In genomic region chr11:86802146-86802545, GRCh38 we compare ENCODE assay signal across 12 cellular contexts. TPM values are rescaled to one million over a fixed set of nuclear protein-coding genes. Genes with fewer than 3 reads are reported as not detected.
DNase-seq lines count a peak whose midpoint lies in the region; ATAC-seq, FAIRE-seq and TF ChIP-seq lines count a peak whose summit lies in the region.
"Had no signal": no experiment of that assay in that cellular context is flagged by ENCODE, and none has a peak within 500 bp of the region (broad histone marks: within the 10 kb centered on the region; RNA-seq: fewer than 3 reads in every experiment).

No MANE protein-coding gene starts in this region.

- no peak overlapping the region for H2AFZ ChIP-seq in endothelial cell of umbilical vein (ENCODE audit: low read depth, low read length)

- H3K4me2 ChIP-seq in endothelial cell of umbilical vein (ENCODE audit: insufficient read depth, low read length), result peak overlapping the region; percentile 100

- TF ChIP-seq CTCF in endothelial cell of umbilical vein (IDR thresholded peaks at IDR 0.05; ENCODE audit: extremely low read depth in 1 of 2, insufficient read depth in 1 of 2, low read depth in 1 of 2, low read length in 2 of 2) (no peak), nephron progenitor cell (IDR thresholded peaks at IDR 0.05) (no peak), upper lobe of right lung (IDR thresholded peaks at IDR 0.05) (no peak)

- H3K9ac ChIP-seq in endothelial cell of umbilical vein (replicated peaks; ENCODE audit: extremely low read depth, insufficient read depth, low read length), result peak overlapping the region; percentile 97

- peak; percentile 40 for FAIRE-seq in endothelial cell of umbilical vein (lab: Jason Lieb, UNC)
- FAIRE-seq: colon, GM19239 had no signal

- H3K9me3 Mint-ChIP-seq in activated CD4-positive, alpha-beta memory T cell treated with anti-CD3 and anti-CD28 coated beads, Interleukin-2, amount 10 ng/mL, durations not matched to agents 7 days and 5 days, result no peaks in the 10 kb centered on the region
- no peaks in the 10 kb centered on the region for H3K9me3 Mint-ChIP-seq in activated CD4-positive, alpha-beta memory T cell treated with anti-CD3 and anti-CD28 coated beads for 36 hours
- H3K9me3 Mint-ChIP-seq in nephron progenitor cell, result no peaks in the 10 kb centered on the region
- H3K9me3 Mint-ChIP-seq: T-cell had no signal

- TF ChIP-seq POLR2A in endothelial cell of umbilical vein (IDR thresholded peaks at IDR 0.05; ENCODE audit: low read depth, low read length), result peak; percentile 18

- no peaks in the 10 kb centered on the region for H3K27me3 ChIP-seq in endothelial cell of umbilical vein (ENCODE audit: control insufficient read depth in 2 of 2, insufficient read depth in 2 of 2, low read length in 2 of 2)
- peaks cover 4% of the 10 kb centered on the region for H3K27me3 ChIP-seq in upper lobe of right lung

- H3K36me3 Mint-ChIP-seq in activated CD4-positive, alpha-beta memory T cell treated with anti-CD3 and anti-CD28 coated beads, Interleukin-2, amount 10 ng/mL, durations not matched to agents 7 days and 5 days (ENCODE audit: low read depth), result peaks cover 3% of the 10 kb centered on the region
- H3K36me3 Mint-ChIP-seq in activated CD4-positive, alpha-beta memory T cell treated with anti-CD3 and anti-CD28 coated beads for 36 hours, result no peaks in the 10 kb centered on the region
- no peaks in the 10 kb centered on the region for H3K36me3 Mint-ChIP-seq in nephron progenitor cell (ENCODE audit: low read depth)
- H3K36me3 Mint-ChIP-seq: T-cell had no signal

- H3K4me3 ChIP-seq in endothelial cell of umbilical vein (replicated peaks in 1 of 3; ENCODE audit: insufficient read depth in 1 of 3, low read depth in 1 of 3, low read length in 3 of 3) (peak overlapping the region; percentile 82 to 96 (median 95)), upper lobe of right lung (peak overlapping the region; percentile 62)

- H3K79me2 ChIP-seq in endothelial cell of umbilical vein (ENCODE audit: control insufficient read depth, insufficient read depth, low read length), result peaks cover 72% of the 10 kb centered on the region

- peak overlapping the region; percentile 8 for H3K4me3 Mint-ChIP-seq in activated CD4-positive, alpha-beta memory T cell treated with anti-CD3 and anti-CD28 coated beads, Interleukin-2, amount 10 ng/mL, durations not matched to agents 7 days and 5 days
- H3K4me3 Mint-ChIP-seq in activated CD4-positive, alpha-beta memory T cell treated with anti-CD3 and anti-CD28 coated beads for 36 hours, result no peak overlapping the region
- H3K4me3 Mint-ChIP-seq in nephron progenitor cell, result peak overlapping the region; percentile 93
- H3K4me3 Mint-ChIP-seq: T-cell had no signal

- ATAC-seq in upper lobe of right lung (no peak), HG03095 (IDR thresholded peaks at IDR 0.05; ENCODE audit: unreplicated experiment) (no peak), HG02938 (IDR thresholded peaks at IDR 0.05; ENCODE audit: unreplicated experiment) (no peak)
- ATAC-seq: T-cell had no signal

- H3K9me3 ChIP-seq in endothelial cell of umbilical vein (replicated peaks; ENCODE audit: control insufficient read depth, insufficient read depth, low read length), result no peaks in the 10 kb centered on the region
- no peaks in the 10 kb centered on the region for H3K9me3 ChIP-seq in upper lobe of right lung

- dilution Hi-C loops in endothelial cell of umbilical vein (cut with MboI; ENCODE audit: extremely low pct_ligation_motif_present, low sequenced_read_pairs), result no loop called here

- H3K4me1 ChIP-seq in endothelial cell of umbilical vein (ENCODE audit: control insufficient read depth, extremely low read depth, insufficient read depth, low read length) (peaks cover 61% of the 10 kb centered on the region), upper lobe of right lung (peaks cover 11% of the 10 kb centered on the region)

- H4K20me1 ChIP-seq in endothelial cell of umbilical vein (replicated peaks; ENCODE audit: control insufficient read depth, extremely low read depth, insufficient read depth, low read length), result no peaks in the 10 kb centered on the region

- intact Hi-C loops in activated CD4-positive, alpha-beta memory T cell treated with anti-CD3 and anti-CD28 coated beads for 36 hours (cut with micrococcal nuclease), result loop anchor here (1.0 to 10.0 kb wide), 6 partner anchors 59 to 1533 kb away; partner anchors contain the start of gene CTSC
- intact Hi-C loops in endothelial cell of umbilical vein (cut with micrococcal nuclease), result loop anchor here (1.0 to 5.0 kb wide), 8 partner anchors 115 to 346 kb away; no protein-coding TSS in a partner anchor
- intact Hi-C loops in upper lobe of right lung (cut with DNase I), result loop anchor here (10.0 kb wide), 1 partner anchor 187 kb away; no protein-coding TSS in a partner anchor

- peak overlapping the region; percentile 96 for H3K27ac ChIP-seq in endothelial cell of umbilical vein (ENCODE audit: insufficient read depth, low read depth, low read length)
- peak overlapping the region; percentile 73 for H3K27ac ChIP-seq in upper lobe of right lung

- POLR2A ChIA-PET in activated CD4-positive, alpha-beta memory T cell treated with anti-CD3 and anti-CD28 coated beads, Interleukin-2, amount 10 ng/mL, durations not matched to agents 7 days and 5 days (lab: Charles Lee), result interaction anchor here (2.2 kb wide), 1 partner anchor 353 kb away, joined by 5 read pairs; no protein-coding TSS in a partner anchor
- POLR2A ChIA-PET in activated CD4-positive, alpha-beta memory T cell treated with anti-CD3 and anti-CD28 coated beads for 36 hours (lab: Charles Lee), result no interaction called here
- POLR2A ChIA-PET in endothelial cell of umbilical vein (lab: Charles Lee), result no interaction called here

- H3K27me3 Mint-ChIP-seq in activated CD4-positive, alpha-beta memory T cell treated with anti-CD3 and anti-CD28 coated beads, Interleukin-2, amount 10 ng/mL, durations not matched to agents 7 days and 5 days, result peaks cover 41% of the 10 kb centered on the region
- peaks cover 48% of the 10 kb centered on the region for H3K27me3 Mint-ChIP-seq in activated CD4-positive, alpha-beta memory T cell treated with anti-CD3 and anti-CD28 coated beads for 36 hours
- H3K27me3 Mint-ChIP-seq in nephron progenitor cell (ENCODE audit: low read depth, poor library complexity), result peaks cover 5% of the 10 kb centered on the region

- no TSS peak for BruUV-seq in endothelial cell of umbilical vein (replicated peaks; lab: Mats Ljungman, UMichigan)

- H3K36me3 ChIP-seq in endothelial cell of umbilical vein (ENCODE audit: control insufficient read depth in 2 of 2, extremely low read depth in 1 of 2, insufficient read depth in 2 of 2, low read length in 2 of 2) (peaks cover 0 to 7% of the 10 kb centered on the region in 2 experiments), upper lobe of right lung (no peaks in the 10 kb centered on the region)

- CTCF ChIA-PET in activated CD4-positive, alpha-beta memory T cell treated with anti-CD3 and anti-CD28 coated beads, Interleukin-2, amount 10 ng/mL, durations not matched to agents 7 days and 5 days (lab: Charles Lee), result interaction anchor here (1.8 kb wide), 1 partner anchor 11 kb away, joined by 5 read pairs; no protein-coding TSS in a partner anchor
- CTCF ChIA-PET in activated CD4-positive, alpha-beta memory T cell treated with anti-CD3 and anti-CD28 coated beads for 36 hours (lab: Charles Lee), result no interaction called here
- CTCF ChIA-PET in endothelial cell of umbilical vein (lab: Charles Lee), result interaction anchor here (1.0 to 6.1 kb wide), 10 partner anchors 15 to 346 kb away, joined by 3 to 40 read pairs (median 7); partner anchors contain the start of gene ME3

- no peak overlapping the region for H3K27ac Mint-ChIP-seq in activated CD4-positive, alpha-beta memory T cell treated with anti-CD3 and anti-CD28 coated beads, Interleukin-2, amount 10 ng/mL, durations not matched to agents 7 days and 5 days
- H3K27ac Mint-ChIP-seq in activated CD4-positive, alpha-beta memory T cell treated with anti-CD3 and anti-CD28 coated beads for 36 hours, result no peak overlapping the region
- H3K27ac Mint-ChIP-seq in nephron progenitor cell, result peak overlapping the region; percentile 24
- H3K27ac Mint-ChIP-seq: T-cell had no signal

- no peak for DNase-seq in activated CD4-positive, alpha-beta memory T cell treated with anti-CD3 and anti-CD28 coated beads, Interleukin-2, amount 10 ng/mL, durations not matched to agents 7 days and 5 days
- no peak for DNase-seq in activated CD4-positive, alpha-beta memory T cell treated with anti-CD3 and anti-CD28 coated beads for 36 hours
- DNase-seq in endothelial cell of umbilical vein (ENCODE audit: low read depth, low spot score), result no peak
- DNase-seq in nephron progenitor cell, result no peak
- DNase-seq in upper lobe of right lung, result no peak
- DNase-seq in occipital lobe (lab: John Stamatoyannopoulos, UW), result no peak
- DNase-seq: stimulated activated naive CD4-positive, alpha-beta T cell treated with Interleukin-2 at 50 U/mL for 16 hours had no signal

- peaks cover 61% of the 10 kb centered on the region for H3K4me1 Mint-ChIP-seq in activated CD4-positive, alpha-beta memory T cell treated with anti-CD3 and anti-CD28 coated beads, Interleukin-2, amount 10 ng/mL, durations not matched to agents 7 days and 5 days
- peaks cover 56% of the 10 kb centered on the region for H3K4me1 Mint-ChIP-seq in activated CD4-positive, alpha-beta memory T cell treated with anti-CD3 and anti-CD28 coated beads for 36 hours (ENCODE audit: low read depth)
- H3K4me1 Mint-ChIP-seq in nephron progenitor cell, result peaks cover 81% of the 10 kb centered on the region

- no peaks in the 10 kb centered on the region for H3K9me1 ChIP-seq in endothelial cell of umbilical vein (replicated peaks; ENCODE audit: control insufficient read depth, extremely low read depth, insufficient read depth, low read length)

TF ChIP-seq in endothelial cell of umbilical vein, 7 proteins besides CTCF, POLR2A, EP300 and RAD21:
- no peak for TF ChIP-seq JUN (IDR thresholded peaks at IDR 0.05; ENCODE audit: borderline replicate concordance, insufficient read depth, insufficient read length, low read depth)
- TF ChIP-seq EZH2 (IDR thresholded peaks at IDR 0.05; ENCODE audit: borderline replicate concordance, low read depth, low read length, severe bottlenecking), result no peak
- no peak for TF ChIP-seq POLR2AphosphoS5 (IDR thresholded peaks at IDR 0.05; ENCODE audit: insufficient read depth, low read depth, low read length)
TF ChIP-seq in endothelial cell of umbilical vein: peak in this region for 0.

RNA-seq across cellular contexts. Expression of gene PRSS23, which starts 1.8 kb away (rescaled TPM):
- 1 to 10 TPM; 4.0 TPM for total RNA-seq in activated CD4-positive, alpha-beta memory T cell treated with anti-CD3 and anti-CD28 coated beads, Interleukin-2, amount 10 ng/mL, durations not matched to agents 7 days and 5 days
- 1 to 10 TPM; 1.9 to 2.3 TPM for total RNA-seq in activated CD4-positive, alpha-beta memory T cell treated with anti-CD3 and anti-CD28 coated beads for 36 hours
- total RNA-seq in endothelial cell of umbilical vein, result 240 and 278 TPM in 2 replicates
- 146 and 161 TPM in 2 replicates for polyA plus RNA-seq in endothelial cell of umbilical vein
- 203 and 208 TPM in 2 replicates for polyA plus RNA-seq in endothelial cell of umbilical vein (2011; cell fraction: cytosol; rRNA removed)
- 125 and 127 TPM in 2 replicates for polyA plus RNA-seq in endothelial cell of umbilical vein (2011; cell fraction: nucleus; rRNA removed)
- polyA plus RNA-seq in endothelial cell of umbilical vein (2012), result 434 and 459 TPM in 2 replicates
- 298 and 340 TPM in 2 replicates for polyA minus RNA-seq in endothelial cell of umbilical vein
- 250 TPM for polyA minus RNA-seq in endothelial cell of umbilical vein (2011; cell fraction: cytosol; rRNA and poly(A)+ RNA removed)
- polyA minus RNA-seq in endothelial cell of umbilical vein (2011; cell fraction: nucleus; rRNA and poly(A)+ RNA removed), result 104 and 133 TPM in 2 replicates
- total RNA-seq in upper lobe of right lung, result 100 TPM
- total RNA-seq in occipital lobe, result 11.1 TPM
